ENCODE assay signal across 17 cellular contexts in the genomic region with DNA sequence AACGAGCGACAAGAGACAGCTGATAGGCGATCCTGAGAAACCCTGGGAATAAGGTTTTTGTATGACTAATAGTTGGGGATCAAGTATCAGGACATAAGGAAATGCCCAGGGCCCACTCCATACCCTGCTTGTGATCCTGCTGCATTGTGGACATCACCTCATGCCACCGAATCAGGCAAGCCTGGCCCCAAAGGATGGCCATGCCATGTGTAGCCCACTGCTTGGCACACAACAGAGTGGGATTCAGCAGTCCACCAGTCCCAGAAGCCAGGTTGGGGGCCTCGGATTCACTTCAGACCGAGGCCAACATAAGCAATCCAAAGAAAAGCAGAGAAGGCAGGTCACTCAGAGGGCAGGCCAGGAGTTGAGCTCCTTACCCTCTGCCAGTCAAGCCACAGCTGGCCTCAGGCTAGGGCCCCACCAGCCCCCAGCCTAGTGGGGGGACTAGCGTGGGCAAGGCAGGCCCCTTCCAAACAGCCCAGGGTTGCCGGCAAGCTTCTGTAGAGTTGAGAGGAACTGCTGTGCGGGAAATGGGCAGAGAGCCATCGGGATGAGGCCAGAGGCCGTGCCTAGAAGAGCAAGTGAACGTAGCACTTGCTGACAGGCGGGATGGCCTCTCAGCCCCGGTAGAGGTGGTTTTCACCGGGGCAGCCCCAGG. TPM values are rescaled to one million over a fixed set of nuclear protein-coding genes. Genes with fewer than 3 reads are reported as not detected.
A peak's percentile ranks its signal among the peaks of the same experiment; 100 is the strongest.
DNase-seq lines count a peak whose midpoint lies in the region; ATAC-seq, FAIRE-seq and TF ChIP-seq lines count a peak whose summit lies in the region.
"Had no signal": no experiment of that assay in that cellular context is flagged by ENCODE, and none has a peak within 500 bp of the region (broad histone marks: within the 10 kb centered on the region; RNA-seq: fewer than 3 reads in every experiment).

No MANE protein-coding gene starts in this region.

- TF ChIP-seq POLR2A in K562 (conservative IDR thresholded peaks at IDR 0.05) = peak; percentile 21

- H2AFZ ChIP-seq in K562 (ENCODE audit: low read depth, low read length) = no peak overlapping the region
- H2AFZ ChIP-seq: GM23248 had no signal

- peaks cover 45% of the 10 kb centered on the region for H3K4me1 ChIP-seq in left ventricle myocardium inferior
- H3K4me1 ChIP-seq in K562 (replicated peaks in 1 of 2; ENCODE audit: control insufficient read depth in 2 of 2, insufficient read depth in 2 of 2, low read length in 2 of 2) = peaks cover 6 to 7% of the 10 kb centered on the region in 2 experiments; a peak in 3 of 5 replicates
- peaks cover 30 to 55% (median 43%) of the 10 kb centered on the region in 3 donors for H3K4me1 ChIP-seq in skeletal muscle tissue (ENCODE audit: control insufficient read depth in 3 of 3, insufficient read depth in 3 of 3, low read length in 3 of 3)
- peaks cover 10 to 30% of the 10 kb centered on the region in 2 donors for H3K4me1 ChIP-seq in left lung

- POLR2A ChIA-PET in K562 (lab: Yijun Ruan, JAX) = interaction anchor here (0.8 kb wide), 1 partner anchor 11 kb away, joined by 3 read pairs; no protein-coding TSS in a partner anchor

- H3K9ac ChIP-seq in K562 (ENCODE audit: insufficient read depth in 1 of 2, low read depth in 2 of 2, low read length in 2 of 2) (0 out of 4 replicates have a peak overlapping the region, but pooled peaks of 1 of the 2 experiments have one; percentile 23), skeletal muscle tissue (ENCODE audit: low read depth in 1 of 3, low read length in 3 of 3) (peak overlapping the region in 1 of 3 donors; percentile 39)
- H3K9ac ChIP-seq: GM23248 had no signal

- no TSS peak for BruUV-seq in K562 (replicated peaks; lab: Mats Ljungman, UMichigan)

- no peaks in the 10 kb centered on the region for H3K9me1 ChIP-seq in K562 (ENCODE audit: control insufficient read depth, insufficient read depth, low read length)

- CTCF ChIA-PET in K562 (lab: Yijun Ruan, JAX; ENCODE audit: low intra/inter-chr PET ratio) = no interaction called here

- no peak for FAIRE-seq in K562 (lab: Jason Lieb, UNC)
- FAIRE-seq in GM19239 (lab: Jason Lieb, UNC) = no peak
- FAIRE-seq: GM12892, H54 had no signal

- H3K4me3 ChIP-seq in left ventricle myocardium inferior (no peak overlapping the region), K562 (no peak overlapping the region), skeletal muscle tissue (ENCODE audit: low read length in 3 of 3) (no peak overlapping the region), left lung (no peak overlapping the region)
- H3K4me3 ChIP-seq: BLaER1 treated with 17β-estradiol and CSF1 and Interleukin-3, amounts not matched to agents 10 nM and 100 nM; GM23248 had no signal

- no peaks in the 10 kb centered on the region for H3K27me3 ChIP-seq in left ventricle myocardium inferior (ENCODE audit: low read depth)
- H3K27me3 ChIP-seq in K562 (ENCODE audit: control insufficient read depth in 2 of 2, insufficient read depth in 2 of 2, low read length in 2 of 2) = no peaks in the 10 kb centered on the region
- no peaks in the 10 kb centered on the region for H3K27me3 ChIP-seq in skeletal muscle tissue (ENCODE audit: control insufficient read depth in 3 of 3, insufficient read depth in 3 of 3, low read length in 3 of 3)
- no peaks in the 10 kb centered on the region for H3K27me3 ChIP-seq in left lung
- H3K27me3 ChIP-seq: BLaER1 treated with 17β-estradiol and CSF1 and Interleukin-3, amounts not matched to agents 10 nM and 100 nM had no signal

- TF ChIP-seq RAD21 in K562 (CRISPR knock-in tag; conservative IDR thresholded peaks at IDR 0.05 in 1 of 2, IDR thresholded peaks at IDR 0.05 in 1 of 2) = no peak

- H3K27ac ChIP-seq in left ventricle myocardium inferior (replicated peaks) = peak overlapping the region; percentile 88
- H3K27ac ChIP-seq in K562 (ENCODE audit: extremely low read depth, low read depth, low read length) = no peak overlapping the region
- peak overlapping the region; percentile 62 for H3K27ac ChIP-seq in skeletal muscle tissue (ENCODE audit: low read depth, low read length)
- H3K27ac ChIP-seq in left lung = no peak overlapping the region
- H3K27ac ChIP-seq: BLaER1 treated with 17β-estradiol and CSF1 and Interleukin-3, amounts not matched to agents 10 nM and 100 nM; GM23248 had no signal

- no peak for TF ChIP-seq EP300 in K562 (IDR thresholded peaks at IDR 0.05; ENCODE audit: low read length)

- ATAC-seq in K562 (no peak), left lung (no peak)

- intact Hi-C loops in left ventricle myocardium inferior (cut with micrococcal nuclease) (no loop called here), cardiac septum (cut with DNase I) (no loop called here), K562 (cut with micrococcal nuclease) (no loop called here), left lung (cut with DNase I) (no loop called here)

- no peak for DNase-seq in left ventricle myocardium inferior
- DNase-seq in cardiac septum (ENCODE audit: low spot score) = no peak
- DNase-seq in K562 (ENCODE audit: extremely low read depth in 1 of 4, low spot score in 3 of 4) = no peak
- DNase-seq in left lung = no peak
- DNase-seq in putamen (ENCODE audit: low spot score) = no peak
- DNase-seq in GM19239 (ENCODE audit: insufficient read length, low spot score) = no peak
- DNase-seq: ACHN; CD4-positive, CD25-positive, alpha-beta regulatory T cell; DMS79; GM23248 had no signal

- no peak for TF ChIP-seq CTCF in left ventricle myocardium inferior (IDR thresholded peaks at IDR 0.05; ENCODE audit: borderline replicate concordance)
- TF ChIP-seq CTCF in K562 (IDR thresholded peaks at IDR 0.05 in 2 of 3, conservative IDR thresholded peaks at IDR 0.05 in 1 of 3; ENCODE audit: insufficient read depth in 2 of 3, low read depth in 1 of 3, low read length in 3 of 3) = no peak
- no peak for TF ChIP-seq CTCF in left lung (IDR thresholded peaks at IDR 0.05)

- H4K20me1 ChIP-seq in K562 (replicated peaks; ENCODE audit: control insufficient read depth, insufficient read depth, low read length) = no peaks in the 10 kb centered on the region; the same call in 1 of the 2 replicates

- H3K9me3 ChIP-seq in left ventricle myocardium inferior (replicated peaks) = no peaks in the 10 kb centered on the region
- H3K9me3 ChIP-seq in K562 (replicated peaks; ENCODE audit: control insufficient read depth, insufficient read depth, low read depth, low read length) = no peaks in the 10 kb centered on the region
- no peaks in the 10 kb centered on the region for H3K9me3 ChIP-seq in skeletal muscle tissue (ENCODE audit: control insufficient read depth in 3 of 3, low read length in 3 of 3)
- no peaks in the 10 kb centered on the region for H3K9me3 ChIP-seq in left lung
- H3K9me3 ChIP-seq: BLaER1 treated with 17β-estradiol and CSF1 and Interleukin-3, amounts not matched to agents 10 nM and 100 nM had no signal

- H3K36me3 ChIP-seq in left ventricle myocardium inferior (peaks cover 49% of the 10 kb centered on the region), K562 (ENCODE audit: control insufficient read depth, insufficient read depth, low read length) (peaks cover 82% of the 10 kb centered on the region), skeletal muscle tissue (ENCODE audit: control insufficient read depth in 3 of 3, insufficient read depth in 3 of 3, low read length in 3 of 3) (peaks cover 26 to 36% (median 32%) of the 10 kb centered on the region in 3 donors), left lung (peaks cover 0 to 51% of the 10 kb centered on the region in 2 donors)

- peaks cover 37% of the 10 kb centered on the region for H3K79me2 ChIP-seq in K562 (ENCODE audit: control insufficient read depth, insufficient read depth, low read length)

- WGBS in K562 (ENCODE audit: insufficient coverage, low coverage, missing lambda C conversion rate) = 97% methylated on average over 14 of the region's 15 CpGs

- in situ Hi-C loops in K562 (cut with MboI) = no loop called here

- no peak overlapping the region for H3K4me2 ChIP-seq in K562 (ENCODE audit: insufficient read depth, low read length)
- H3K4me2 ChIP-seq: BLaER1 treated with 17β-estradiol and CSF1 and Interleukin-3, amounts not matched to agents 10 nM and 100 nM had no signal

RNA-seq across cellular contexts. Expression of gene NOP16, which starts 5.0 kb away (rescaled TPM):
- 19.1 TPM for total RNA-seq in left ventricle myocardium inferior
- 22.5 TPM for total RNA-seq in cardiac septum
- 190 TPM for polyA plus RNA-seq in PFSK-1 (2012; ENCODE audit: insufficient read length, low read depth)
- 76.0 and 149 TPM in 2 replicates for total RNA-seq in K562 (2011; cell fraction: chromatin; rRNA removed; ENCODE audit: low replicate concordance)
- 135 and 143 TPM in 2 replicates for total RNA-seq in K562 (2011; cell fraction: nucleolus; rRNA removed)
- total RNA-seq in K562 (2011; cell fraction: nucleoplasm; rRNA removed) = 111 and 128 TPM in 2 replicates
- total RNA-seq in K562 (2014; rRNA removed) = 92.5 and 116 TPM in 2 replicates
- 80.3 and 98.2 TPM in 2 replicates for total RNA-seq in K562 (2014; rRNA removed; fragmentation: Illumina TruSeq; extraction: Trizol)
- total RNA-seq in K562 (2015; rRNA removed; fragmentation: Illumina TruSeq; extraction: Trizol) = 143 and 148 TPM in 2 replicates
- 116 and 120 TPM in 2 replicates for total RNA-seq in K562 (2021)
- 121 and 136 TPM in 2 replicates for polyA plus RNA-seq in K562 (2011; rRNA removed)
- polyA plus RNA-seq in K562 (2011; cell fraction: cytosol; rRNA removed) = 104 and 115 TPM in 2 replicates
- polyA plus RNA-seq in K562 (2011; cell fraction: nucleus; rRNA removed) = 133 and 168 TPM in 2 replicates
- polyA plus RNA-seq in K562 (2012) = 49.6 and 125 TPM in 2 replicates
- polyA plus RNA-seq in K562 (2014; fragmentation: Illumina TruSeq; extraction: Trizol) = 161 and 166 TPM in 2 replicates
- 100 to 1,000 TPM; 183 to 342 TPM for polyA plus RNA-seq in K562 (2014; fragmentation: Nextera tagmentation; extraction: Ambion mirVana)
- 174 and 221 TPM in 2 replicates for polyA plus RNA-seq in K562 (2014; rRNA removed)
- polyA minus RNA-seq in K562 (2011; rRNA and poly(A)+ RNA removed) = 60.7 and 71.9 TPM in 2 replicates
- polyA minus RNA-seq in K562 (2011; cell fraction: cytosol; rRNA and poly(A)+ RNA removed) = 42.1 and 58.9 TPM in 2 replicates
- polyA minus RNA-seq in K562 (2011; cell fraction: nucleus; rRNA and poly(A)+ RNA removed) = 83.7 and 100 TPM in 2 replicates
- total RNA-seq in skeletal muscle tissue = 9.9 TPM
- 10 to 100 TPM; 14.9 to 24.0 TPM for total RNA-seq in left lung

RNA-seq across cellular contexts. Expression of gene HIGD2A, which starts 5.2 kb away (rescaled TPM):
- total RNA-seq in left ventricle myocardium inferior (217 TPM), cardiac septum (266 TPM), K562 (2014; rRNA removed) (193 and 230 TPM in 2 replicates), K562 (2014; rRNA removed; fragmentation: Illumina TruSeq; extraction: Trizol) (86.1 and 94.7 TPM in 2 replicates), K562 (2015; rRNA removed; fragmentation: Illumina TruSeq; extraction: Trizol) (161 and 163 TPM in 2 replicates), K562 (2021) (150 and 154 TPM in 2 replicates), skeletal muscle tissue (108 TPM), left lung (100 to 1,000 TPM in 1 of 2 donors, 10 to 100 TPM in 1; 83.3 to 109 TPM)
- 156 TPM for polyA plus RNA-seq in PFSK-1 (2012; ENCODE audit: insufficient read length, low read depth)
- 8.9 and 23.0 TPM in 2 replicates for total RNA-seq in K562 (2011; cell fraction: chromatin; rRNA removed; ENCODE audit: low replicate concordance)
- total RNA-seq in K562 (2011; cell fraction: nucleolus; rRNA removed) = 31.7 and 39.2 TPM in 2 replicates
- total RNA-seq in K562 (2011; cell fraction: nucleoplasm; rRNA removed) = 38.3 and 59.1 TPM in 2 replicates
- polyA plus RNA-seq in K562 (2011; rRNA removed) (121 and 166 TPM in 2 replicates), K562 (2014; fragmentation: Illumina TruSeq; extraction: Trizol) (144 and 249 TPM in 2 replicates), K562 (2014; fragmentation: Nextera tagmentation; extraction: Ambion mirVana) (100 to 1,000 TPM; 232 to 235 TPM), K562 (2014; rRNA removed) (264 and 272 TPM in 2 replicates)
- polyA plus RNA-seq in K562 (2011; cell fraction: cytosol; rRNA removed) = 306 and 470 TPM in 2 replicates
- 70.5 and 75.2 TPM in 2 replicates for polyA plus RNA-seq in K562 (2011; cell fraction: nucleus; rRNA removed)
- 187 and 315 TPM in 2 replicates for polyA plus RNA-seq in K562 (2012)
- 38.5 and 45.4 TPM in 2 replicates for polyA minus RNA-seq in K562 (2011; rRNA and poly(A)+ RNA removed)
- 64.4 and 107 TPM in 2 replicates for polyA minus RNA-seq in K562 (2011; cell fraction: cytosol; rRNA and poly(A)+ RNA removed)
- 21.5 and 40.7 TPM in 2 replicates for polyA minus RNA-seq in K562 (2011; cell fraction: nucleus; rRNA and poly(A)+ RNA removed)

RNA-seq across cellular contexts. Expression of gene ARL10, which starts 18.1 kb away (rescaled TPM):
- total RNA-seq in left ventricle myocardium inferior (6.0 TPM), cardiac septum (11.4 TPM), K562 (2014; rRNA removed) (2.0 TPM in 1 of 2 replicates, not detected in the other), K562 (2014; rRNA removed; fragmentation: Illumina TruSeq; extraction: Trizol) (0.40 TPM in 1 of 2 replicates, not detected in the other), K562 (2015; rRNA removed; fragmentation: Illumina TruSeq; extraction: Trizol) (0.40 and 0.45 TPM in 2 replicates), K562 (2021) (0.38 and 1.2 TPM in 2 replicates), skeletal muscle tissue (9.4 TPM), left lung (1 to 10 TPM; 6.0 to 8.2 TPM)
- polyA plus RNA-seq in PFSK-1 (2012; ENCODE audit: insufficient read length, low read depth) = 0.03 TPM
- 0.05 and 0.53 TPM in 2 replicates for total RNA-seq in K562 (2011; cell fraction: chromatin; rRNA removed; ENCODE audit: low replicate concordance)
- total RNA-seq in K562 (2011; cell fraction: nucleolus; rRNA removed) = not detected in 2 replicates
- total RNA-seq in K562 (2011; cell fraction: nucleoplasm; rRNA removed) = 0.07 and 0.08 TPM in 2 replicates
- polyA plus RNA-seq in K562 (2011; rRNA removed) (0.01 and 0.11 TPM in 2 replicates), K562 (2014; fragmentation: Illumina TruSeq; extraction: Trizol) (0.69 TPM in 1 of 2 replicates, not detected in the other), K562 (2014; fragmentation: Nextera tagmentation; extraction: Ambion mirVana) (under 1 TPM; under 0.01 to 0.31 TPM), K562 (2014; rRNA removed) (not detected in 2 replicates)
- polyA plus RNA-seq in K562 (2011; cell fraction: cytosol; rRNA removed) = under 0.01 TPM in 1 of 2 replicates, not detected in the other
- polyA plus RNA-seq in K562 (2011; cell fraction: nucleus; rRNA removed) = 0.03 and 0.46 TPM in 2 replicates
- polyA plus RNA-seq in K562 (2012) = 0.03 and 0.34 TPM in 2 replicates
- polyA minus RNA-seq in K562 (2011; rRNA and poly(A)+ RNA removed) = 0.35 TPM in 1 of 2 replicates, not detected in the other
- polyA minus RNA-seq in K562 (2011; cell fraction: cytosol; rRNA and poly(A)+ RNA removed) = not detected in 2 replicates
- not detected in 2 replicates for polyA minus RNA-seq in K562 (2011; cell fraction: nucleus; rRNA and poly(A)+ RNA removed)
- total RNA-seq: A172, HT-29 had no signal

RNA-seq across cellular contexts. Expression of gene KIAA1191, which starts 21.8 kb away (rescaled TPM):
- total RNA-seq in left ventricle myocardium inferior (91.6 TPM), cardiac septum (104 TPM), K562 (2014; rRNA removed) (37.4 and 48.6 TPM in 2 replicates), K562 (2014; rRNA removed; fragmentation: Illumina TruSeq; extraction: Trizol) (35.0 and 36.3 TPM in 2 replicates), K562 (2015; rRNA removed; fragmentation: Illumina TruSeq; extraction: Trizol) (39.8 and 41.8 TPM in 2 replicates), K562 (2021) (46.6 and 47.4 TPM in 2 replicates), skeletal muscle tissue (28.7 TPM), left lung (10 to 100 TPM; 74.5 to 91.7 TPM)
- 61.5 TPM for polyA plus RNA-seq in PFSK-1 (2012; ENCODE audit: insufficient read length, low read depth)
- 94.0 and 114 TPM in 2 replicates for total RNA-seq in K562 (2011; cell fraction: chromatin; rRNA removed; ENCODE audit: low replicate concordance)
- total RNA-seq in K562 (2011; cell fraction: nucleolus; rRNA removed) = 63.4 and 68.9 TPM in 2 replicates
- 87.3 and 103 TPM in 2 replicates for total RNA-seq in K562 (2011; cell fraction: nucleoplasm; rRNA removed)
- polyA plus RNA-seq in K562 (2011; rRNA removed) (50.4 and 69.7 TPM in 2 replicates), K562 (2014; fragmentation: Illumina TruSeq; extraction: Trizol) (69.6 and 80.2 TPM in 2 replicates), K562 (2014; fragmentation: Nextera tagmentation; extraction: Ambion mirVana) (10 to 100 TPM; 31.0 to 56.5 TPM), K562 (2014; rRNA removed) (45.7 and 48.1 TPM in 2 replicates)
- 63.7 and 84.2 TPM in 2 replicates for polyA plus RNA-seq in K562 (2011; cell fraction: cytosol; rRNA removed)
- polyA plus RNA-seq in K562 (2011; cell fraction: nucleus; rRNA removed) = 51.5 and 52.6 TPM in 2 replicates
- polyA plus RNA-seq in K562 (2012) = 43.4 and 52.5 TPM in 2 replicates
- 46.0 and 51.2 TPM in 2 replicates for polyA minus RNA-seq in K562 (2011; rRNA and poly(A)+ RNA removed)
- polyA minus RNA-seq in K562 (2011; cell fraction: cytosol; rRNA and poly(A)+ RNA removed) = 33.3 and 34.1 TPM in 2 replicates
- polyA minus RNA-seq in K562 (2011; cell fraction: nucleus; rRNA and poly(A)+ RNA removed) = 28.7 and 41.0 TPM in 2 replicates

RNA-seq across cellular contexts. Expression of gene CLTB, which starts 33.0 kb away (rescaled TPM):
- total RNA-seq in left ventricle myocardium inferior (216 TPM), cardiac septum (252 TPM), K562 (2014; rRNA removed) (111 and 117 TPM in 2 replicates), K562 (2014; rRNA removed; fragmentation: Illumina TruSeq; extraction: Trizol) (15.2 and 17.4 TPM in 2 replicates), K562 (2015; rRNA removed; fragmentation: Illumina TruSeq; extraction: Trizol) (39.0 and 39.7 TPM in 2 replicates), K562 (2021) (54.7 and 69.0 TPM in 2 replicates), skeletal muscle tissue (44.4 TPM), left lung (100 to 1,000 TPM in 1 of 2 donors, 10 to 100 TPM in 1; 92.1 to 128 TPM)
- 137 TPM for polyA plus RNA-seq in PFSK-1 (2012; ENCODE audit: insufficient read length, low read depth)
- 8.7 and 27.7 TPM in 2 replicates for total RNA-seq in K562 (2011; cell fraction: chromatin; rRNA removed; ENCODE audit: low replicate concordance)
- total RNA-seq in K562 (2011; cell fraction: nucleolus; rRNA removed) = 17.0 and 19.1 TPM in 2 replicates
- total RNA-seq in K562 (2011; cell fraction: nucleoplasm; rRNA removed) = 18.7 and 31.4 TPM in 2 replicates
- polyA plus RNA-seq in K562 (2011; rRNA removed) (33.1 and 41.1 TPM in 2 replicates), K562 (2014; fragmentation: Illumina TruSeq; extraction: Trizol) (31.4 and 55.9 TPM in 2 replicates), K562 (2014; fragmentation: Nextera tagmentation; extraction: Ambion mirVana) (1 to 10 TPM; 1.8 to 3.5 TPM), K562 (2014; rRNA removed) (84.2 and 84.6 TPM in 2 replicates)
- polyA plus RNA-seq in K562 (2011; cell fraction: cytosol; rRNA removed) = 47.3 and 113 TPM in 2 replicates
- 28.1 and 43.0 TPM in 2 replicates for polyA plus RNA-seq in K562 (2011; cell fraction: nucleus; rRNA removed)
- polyA plus RNA-seq in K562 (2012) = 55.6 and 65.9 TPM in 2 replicates
- polyA minus RNA-seq in K562 (2011; rRNA and poly(A)+ RNA removed) = 17.0 and 24.2 TPM in 2 replicates
- polyA minus RNA-seq in K562 (2011; cell fraction: cytosol; rRNA and poly(A)+ RNA removed) = 25.4 and 28.5 TPM in 2 replicates
- 7.8 and 8.3 TPM in 2 replicates for polyA minus RNA-seq in K562 (2011; cell fraction: nucleus; rRNA and poly(A)+ RNA removed)

Comparison
In these comparisons a context has a peak if more than half of its experiments do, and no peak if none do; other contexts are left out.
1. H3K27ac ChIP-seq: peak in left ventricle myocardium inferior (single experiment) and skeletal muscle tissue (single experiment); none in K562 (single experiment) and left lung (0 of 2).